Comparison of ENCODE assay signal across 9 cellular contexts in the genomic region with DNA sequence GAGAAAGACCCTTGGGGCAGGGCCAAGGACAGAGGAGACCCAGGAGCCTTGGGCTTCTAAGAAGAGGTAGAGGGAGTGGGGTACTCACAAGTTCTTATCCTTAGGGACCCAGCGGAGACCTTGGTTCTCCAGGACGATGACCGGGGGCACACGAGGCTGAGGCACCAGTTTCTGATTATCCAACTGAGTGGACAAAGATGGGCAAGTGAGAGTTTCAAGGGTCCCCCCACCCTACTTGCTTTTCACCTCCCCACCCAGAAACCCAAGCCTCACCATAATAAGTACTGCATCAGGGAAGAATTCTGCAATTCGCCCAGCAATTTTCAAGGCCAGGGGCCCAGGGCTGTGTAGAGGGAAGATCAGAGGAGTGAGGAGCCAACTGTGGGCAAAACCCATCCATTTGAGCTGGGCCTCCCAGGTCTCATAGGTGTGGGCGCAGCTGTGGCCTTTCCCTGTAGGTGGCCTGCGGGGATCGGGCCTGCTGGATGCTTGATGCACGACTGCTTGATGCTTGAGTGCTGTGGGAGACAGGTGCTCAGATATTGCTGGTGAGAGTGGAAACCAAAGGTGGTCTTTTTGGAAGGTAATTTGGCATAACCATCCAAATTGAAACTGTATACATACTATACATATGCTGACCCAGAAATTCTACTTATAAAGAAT. TPM values are rescaled to one million over a fixed set of nuclear protein-coding genes. Genes with fewer than 3 reads are reported as not detected.
DNase-seq lines count a peak whose midpoint lies in the region; ATAC-seq and TF ChIP-seq lines count a peak whose summit lies in the region.
"Had no signal": no experiment of that assay in that cellular context is flagged by ENCODE, and none has a peak within 500 bp of the region (broad histone marks: within the 10 kb centered on the region; RNA-seq: fewer than 3 reads in every experiment).

No MANE protein-coding gene starts in this region.

- no peaks in the 10 kb centered on the region for H3K4me1 ChIP-seq in aorta (ENCODE audit: control insufficient read depth in 1 of 2, insufficient read depth in 2 of 2, low read length in 2 of 2)

- no peaks in the 10 kb centered on the region for H3K36me3 ChIP-seq in aorta (ENCODE audit: control insufficient read depth in 1 of 2, insufficient read depth in 2 of 2, low read length in 1 of 2)

- no peaks in the 10 kb centered on the region for H3K9me3 Mint-ChIP-seq in activated B cell treated with CpG ODN at 0.5 μM for 24 hours

- no peaks in the 10 kb centered on the region for H3K27me3 ChIP-seq in aorta (ENCODE audit: control insufficient read depth in 1 of 2, insufficient read depth in 2 of 2, low read length in 1 of 2)

- DNase-seq in stimulated activated CD4-positive, alpha-beta T cell treated with anti-CD3 and anti-CD28 coated beads, Interleukin-4, amount 100 ng/mL, for 24 hours = peak; percentile 27
- no peak for DNase-seq in stimulated activated CD4-positive, alpha-beta T cell treated with anti-CD3 and anti-CD28 coated beads, Interleukin-2, amount 100 ng/mL, for 48 hours
- DNase-seq in activated B cell treated with CpG ODN at 0.5 μM for 24 hours (no peak), aorta (peak; percentile 41 to 73), SKM-1 (lab: John Stamatoyannopoulos, UW; ENCODE audit: unreplicated experiment) (no peak), DMS79 treated with DMSO at 0.1 percent for 48 hours (lab: John Stamatoyannopoulos, UW) (no peak)

- POLR2A ChIA-PET in activated B cell treated with CpG ODN at 0.5 μM for 24 hours (lab: Charles Lee) = interaction anchor here (0.9 to 9.4 kb wide), 4 partner anchors 8 to 49 kb away, joined by 3 to 239 read pairs (median 54); partner anchors contain the start of genes DCAF11, IPO4, NRL and PSME2

- peak overlapping the region; percentile 52 for H3K4me3 Mint-ChIP-seq in activated B cell treated with CpG ODN at 0.5 μM for 24 hours

- H3K9me3 ChIP-seq in iPS-18c (ENCODE audit: control insufficient read depth, insufficient read depth, low read length) (no peaks in the 10 kb centered on the region), aorta (ENCODE audit: control insufficient read depth, low read length) (no peaks in the 10 kb centered on the region)

- CTCF ChIA-PET in activated B cell treated with CpG ODN at 0.5 μM for 24 hours (lab: Charles Lee) = interaction anchor here (3.1 kb wide), 1 partner anchor 31 kb away, joined by 13 read pairs; no protein-coding TSS in a partner anchor

- ATAC-seq in activated B cell treated with CpG ODN at 0.5 μM for 24 hours (ENCODE audit: low read depth) (no peak), aorta (ENCODE audit: low FRiP score) (no peak), GM19324 (IDR thresholded peaks at IDR 0.05; ENCODE audit: low FRiP score, unreplicated experiment) (no peak)

- no peaks in the 10 kb centered on the region for H3K27me3 Mint-ChIP-seq in activated B cell treated with CpG ODN at 0.5 μM for 24 hours

- H3K27ac ChIP-seq in aorta (ENCODE audit: low read depth in 1 of 2, low read length in 2 of 2) = no peak overlapping the region

- intact Hi-C loops in activated B cell treated with CpG ODN at 0.5 μM for 24 hours (cut with micrococcal nuclease) = no loop called here
- intact Hi-C loops in aorta (cut with DNase I) = no loop called here

- no peak overlapping the region for H3K27ac Mint-ChIP-seq in activated B cell treated with CpG ODN at 0.5 μM for 24 hours

- no peak for TF ChIP-seq CTCF in activated B cell treated with CpG ODN at 0.5 μM for 24 hours (IDR thresholded peaks at IDR 0.05)

- H3K4me3 ChIP-seq in iPS-18c (ENCODE audit: insufficient read depth, low read depth, low read length) = peak overlapping the region; percentile 15
- H3K4me3 ChIP-seq in aorta (ENCODE audit: low read length in 2 of 2) = no peak overlapping the region

- peaks cover 68% of the 10 kb centered on the region for H3K4me1 Mint-ChIP-seq in activated B cell treated with CpG ODN at 0.5 μM for 24 hours

- H3K36me3 Mint-ChIP-seq in activated B cell treated with CpG ODN at 0.5 μM for 24 hours (ENCODE audit: low read depth) = peaks cover 63% of the 10 kb centered on the region

- 90 to 91% methylated on average over 9 of the region's 9 CpGs for WGBS in aorta, 2 donors

RNA-seq across cellular contexts. Expression of gene EMC9, which starts 2.0 kb away (rescaled TPM):
- total RNA-seq in activated B cell treated with CpG ODN at 0.5 μM for 24 hours (22.5 and 22.6 TPM in 2 replicates), aorta (10 to 100 TPM; 12.8 to 15.3 TPM)
- polyA plus RNA-seq in aorta = 10 to 100 TPM; 18.3 to 41.9 TPM

RNA-seq across cellular contexts. Expression of gene PSME1, which starts 3.4 kb away (rescaled TPM):
- total RNA-seq in activated B cell treated with CpG ODN at 0.5 μM for 24 hours (406 and 449 TPM in 2 replicates), aorta (100 to 1,000 TPM; 112 to 125 TPM)
- 100 to 1,000 TPM; 206 to 210 TPM for polyA plus RNA-seq in aorta

RNA-seq across cellular contexts. Expression of gene PSME2, which starts 7.0 kb away (rescaled TPM):
- total RNA-seq in activated B cell treated with CpG ODN at 0.5 μM for 24 hours = 285 and 312 TPM in 2 replicates
- 10 to 100 TPM; 86.1 to 93.6 TPM for total RNA-seq in aorta
- polyA plus RNA-seq in aorta = 100 to 1,000 TPM; 142 to 261 TPM

RNA-seq across cellular contexts. Expression of gene RNF31, which starts 7.9 kb away (rescaled TPM):
- total RNA-seq in activated B cell treated with CpG ODN at 0.5 μM for 24 hours (87.4 and 99.8 TPM in 2 replicates), aorta (10 to 100 TPM; 51.6 to 61.1 TPM)
- 100 to 1,000 TPM in 1 of 2 donors, 1 to 10 TPM in 1; 9.1 to 167 TPM for polyA plus RNA-seq in aorta

RNA-seq across cellular contexts. Expression of gene FITM1, which starts 8.9 kb away (rescaled TPM):
- total RNA-seq in activated B cell treated with CpG ODN at 0.5 μM for 24 hours (2.3 and 2.4 TPM in 2 replicates), aorta (under 1 TPM; 0.71 to 0.75 TPM)
- under 1 TPM in 1 of 2 donors, not detected in 1; 0.56 TPM for polyA plus RNA-seq in aorta
- total RNA-seq: temporal lobe had no signal

Comparison
In these comparisons a context has a peak if more than half of its experiments do, and no peak if none do; other contexts are left out.
1. DNase-seq: peak in stimulated activated CD4-positive, alpha-beta T cell treated with anti-CD3 and anti-CD28 coated beads, Interleukin-4, amount 100 ng/mL, for 24 hours (single experiment) and aorta (2 of 2); none in stimulated activated CD4-positive, alpha-beta T cell treated with anti-CD3 and anti-CD28 coated beads, Interleukin-2, amount 100 ng/mL, for 48 hours (0 of 2), activated B cell treated with CpG ODN at 0.5 μM for 24 hours (single experiment), SKM-1 (single experiment) and DMS79 treated with DMSO at 0.1 percent for 48 hours (single experiment).